In the genomic region with DNA sequence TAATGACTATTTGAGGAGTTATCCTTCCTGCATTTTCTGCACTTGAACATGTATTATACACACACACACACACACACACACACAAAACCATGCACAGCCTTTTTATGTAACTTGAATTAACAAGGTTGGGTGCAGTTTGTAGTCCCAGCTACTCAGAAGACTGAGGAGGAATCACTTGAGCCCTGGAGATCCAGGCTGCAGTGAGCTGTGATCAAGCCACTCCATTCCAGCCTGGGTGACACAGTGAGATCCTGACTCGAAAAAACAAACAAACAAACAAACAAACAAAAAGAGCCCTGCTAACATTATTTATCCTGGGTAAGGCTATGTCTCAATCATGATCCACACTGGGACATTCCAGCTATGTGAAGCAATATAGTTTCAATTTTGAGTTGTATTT, we compare ENCODE assay signal across 13 cellular contexts.
DNase-seq lines count a peak whose midpoint lies in the region; ATAC-seq, FAIRE-seq and TF ChIP-seq lines count a peak whose summit lies in the region.
"Had no signal": no experiment of that assay in that cellular context is flagged by ENCODE, and none has a peak within 500 bp of the region (broad histone marks: within the 10 kb centered on the region; RNA-seq: fewer than 3 reads in every experiment).

No MANE protein-coding gene starts in this region.

- peaks cover 3% of the 10 kb centered on the region; the same call in 1 of the 2 replicates for H3K9me1 ChIP-seq in IMR-90 (ENCODE audit: insufficient read depth, low read length)

- no peak overlapping the region for H2AK9ac ChIP-seq in IMR-90 (replicated peaks; ENCODE audit: low read depth, low read length, poor library complexity)

- peaks cover 14% of the 10 kb centered on the region for H3F3A ChIP-seq in smooth muscle cell (ENCODE audit: low read depth)

- WGBS in IMR-90 (ENCODE audit: extremely low coverage in 2 of 2, insufficient read length in 1 of 2), 2 experiments: no CpG with 5 or more reads among the region's 1 CpG
- WGBS in smooth muscle cell (ENCODE audit: low lambda C conversion rate): 54% methylated on average over 1 of the region's 1 CpG

- H3K9me3 ChIP-seq in IMR-90 (ENCODE audit: control insufficient read depth, insufficient read depth, low read length) (no peaks in the 10 kb centered on the region), astrocyte (ENCODE audit: insufficient read depth, low read depth, low read length) (no peaks in the 10 kb centered on the region), smooth muscle cell (replicated peaks; ENCODE audit: low read depth) (no peaks in the 10 kb centered on the region), right atrium auricular region (no peaks in the 10 kb centered on the region)

- peak overlapping the region in 1 of 2 experiments; percentile 62; a peak in 1 of 4 replicates for H4K8ac ChIP-seq in IMR-90 (ENCODE audit: low read depth in 2 of 2, low read length in 2 of 2)

- ATAC-seq in IMR-90 (ENCODE audit: low read depth): no peak
- no peak for ATAC-seq in HG03135 (IDR thresholded peaks at IDR 0.05; ENCODE audit: unreplicated experiment)
- no peak for ATAC-seq in activated CD4-positive, alpha-beta T cell treated with anti-CD3 and anti-CD28 coated beads for 36 hours

- no TSS peak for BruUV-seq in IMR-90 (replicated peaks; lab: Mats Ljungman, UMichigan)

- peaks cover 2% of the 10 kb centered on the region for H3K9me3 Mint-ChIP-seq in astrocyte (ENCODE audit: unreplicated experiment)
- H3K9me3 Mint-ChIP-seq in activated CD4-positive, alpha-beta T cell treated with anti-CD3 and anti-CD28 coated beads for 36 hours (ENCODE audit: low read depth): no peaks in the 10 kb centered on the region
- H3K9me3 Mint-ChIP-seq: CD8-positive, alpha-beta memory T cell had no signal

- H2BK5ac ChIP-seq in IMR-90 (ENCODE audit: low read depth, low read length, poor library complexity, severe bottlenecking): no peak overlapping the region

- H3K18ac ChIP-seq in IMR-90 (ENCODE audit: low read depth, low read length): peak overlapping the region; percentile 60; the same call in 1 of the 2 replicates

- peak overlapping the region; percentile 38; the same call in 1 of the 2 replicates for H4K91ac ChIP-seq in IMR-90 (ENCODE audit: insufficient read depth, low read depth, low read length)

- no peaks in the 10 kb centered on the region for H3K27me3 Mint-ChIP-seq in astrocyte (ENCODE audit: low read depth, unreplicated experiment)
- no peaks in the 10 kb centered on the region for H3K27me3 Mint-ChIP-seq in activated CD4-positive, alpha-beta T cell treated with anti-CD3 and anti-CD28 coated beads for 36 hours
- H3K27me3 Mint-ChIP-seq: CD8-positive, alpha-beta memory T cell had no signal

- no peak overlapping the region for H2AFZ ChIP-seq in IMR-90 (replicated peaks; ENCODE audit: low read length, poor library complexity)
- H2AFZ ChIP-seq in astrocyte (ENCODE audit: low read depth, low read length): no peak overlapping the region
- no peak overlapping the region for H2AFZ ChIP-seq in smooth muscle cell (ENCODE audit: low read depth)

- dilution Hi-C loops in IMR-90 (cut with HindIII; ENCODE audit: low sequenced_read_pairs, unreplicated experiment): no loop called here

- no peak overlapping the region for H2BK120ac ChIP-seq in IMR-90 (ENCODE audit: low read depth, low read length)

- CTCF ChIA-PET in IMR-90 (lab: Yijun Ruan, JAX): interaction anchor here (0.6 kb wide), 1 partner anchor 31 kb away, joined by 3 read pairs; no protein-coding TSS in a partner anchor
- CTCF ChIA-PET in activated CD4-positive, alpha-beta T cell treated with anti-CD3 and anti-CD28 coated beads for 36 hours (lab: Charles Lee): interaction anchor here (1.3 kb wide), 1 partner anchor 11 kb away, joined by 3 read pairs; no protein-coding TSS in a partner anchor

- no peak overlapping the region for H3K14ac ChIP-seq in IMR-90 (replicated peaks; ENCODE audit: low read depth, low read length)

- 0 out of 2 replicates have a peak overlapping the region, but pooled peaks have one; percentile 11 for H3K23ac ChIP-seq in IMR-90 (ENCODE audit: low read depth, low read length)

- H3K4me1 Mint-ChIP-seq in astrocyte (ENCODE audit: low read depth, unreplicated experiment): peaks cover 36% of the 10 kb centered on the region
- H3K4me1 Mint-ChIP-seq in activated CD4-positive, alpha-beta T cell treated with anti-CD3 and anti-CD28 coated beads for 36 hours: peaks cover 2% of the 10 kb centered on the region

- no peak overlapping the region for H3K56ac ChIP-seq in IMR-90 (ENCODE audit: extremely low read depth, insufficient read depth, low read length)

- H4K5ac ChIP-seq in IMR-90 (ENCODE audit: low read depth, low read length): peak overlapping the region; percentile 68

- intact Hi-C loops in IMR-90 (cut with micrococcal nuclease): no loop called here
- intact Hi-C loops in activated CD4-positive, alpha-beta T cell treated with anti-CD3 and anti-CD28 coated beads for 36 hours (cut with DNase I, micrococcal nuclease): no loop called here

- TF ChIP-seq RAD21 in IMR-90 (IDR thresholded peaks at IDR 0.05; ENCODE audit: low read length): no peak

- H3K27ac ChIP-seq in IMR-90 (ENCODE audit: insufficient read depth, low read length): no peak overlapping the region
- peak overlapping the region; percentile 51 for H3K27ac ChIP-seq in astrocyte (ENCODE audit: low read depth, low read length)
- H3K27ac ChIP-seq in smooth muscle cell (ENCODE audit: low read depth): peak overlapping the region; percentile 93
- no peak overlapping the region for H3K27ac ChIP-seq in right atrium auricular region

- no peak for FAIRE-seq in astrocyte (lab: Jason Lieb, UNC)
- FAIRE-seq: H1 had no signal

- POLR2A ChIA-PET in IMR-90 (lab: Charles Lee; ENCODE audit: unreplicated experiment): interaction anchor here (0.6 kb wide), 1 partner anchor 1818 kb away, joined by 3 read pairs; no protein-coding TSS in a partner anchor
- POLR2A ChIA-PET in activated CD4-positive, alpha-beta T cell treated with anti-CD3 and anti-CD28 coated beads for 36 hours (lab: Charles Lee): no interaction called here

- H3K79me2 ChIP-seq in astrocyte (ENCODE audit: insufficient read depth, low read length) (no peaks in the 10 kb centered on the region), smooth muscle cell (ENCODE audit: low read depth) (no peaks in the 10 kb centered on the region)

- H4K20me1 ChIP-seq in IMR-90 (ENCODE audit: insufficient read depth, low read length) (no peaks in the 10 kb centered on the region), astrocyte (ENCODE audit: insufficient read depth, low read length) (no peaks in the 10 kb centered on the region), smooth muscle cell (ENCODE audit: low read depth) (no peaks in the 10 kb centered on the region)

- no peak overlapping the region; the same call in 1 of the 2 replicates for H3K4ac ChIP-seq in IMR-90 (ENCODE audit: low read depth, low read length)

- peaks cover 9% of the 10 kb centered on the region for H3K36me3 Mint-ChIP-seq in astrocyte (ENCODE audit: low read depth, unreplicated experiment)
- H3K36me3 Mint-ChIP-seq in activated CD4-positive, alpha-beta T cell treated with anti-CD3 and anti-CD28 coated beads for 36 hours (ENCODE audit: low read depth): peaks cover 47% of the 10 kb centered on the region

- H2AK5ac ChIP-seq in IMR-90 (ENCODE audit: low read depth, low read length): peak overlapping the region; percentile 64

- H3K4me1 ChIP-seq in IMR-90 (ENCODE audit: control insufficient read depth, insufficient read depth, low read length) (peaks cover 13% of the 10 kb centered on the region), astrocyte (ENCODE audit: insufficient read depth, low read length) (peaks cover 10% of the 10 kb centered on the region), smooth muscle cell (ENCODE audit: low read depth) (peaks cover 16% of the 10 kb centered on the region), right atrium auricular region (peaks cover 0 to 2% of the 10 kb centered on the region in 2 donors)

- H2BK15ac ChIP-seq in IMR-90 (ENCODE audit: low read depth, low read length): peak overlapping the region; percentile 40; the same call in 1 of the 3 replicates

- no peak for TF ChIP-seq POLR2A in IMR-90 (IDR thresholded peaks at IDR 0.05; ENCODE audit: low read depth, low read length)

- H3K27ac Mint-ChIP-seq in astrocyte (ENCODE audit: unreplicated experiment): peak overlapping the region; percentile 81
- H3K27ac Mint-ChIP-seq in activated CD4-positive, alpha-beta T cell treated with anti-CD3 and anti-CD28 coated beads for 36 hours: no peak overlapping the region

- DNase-seq in IMR-90: no peak
- DNase-seq in astrocyte (ENCODE audit: low read depth): no peak
- DNase-seq in fibroblast of gingiva (ENCODE audit: low read depth): peak; percentile 26
- no peak for DNase-seq in smooth muscle cell (lab: John Stamatoyannopoulos, UW; ENCODE audit: unreplicated experiment)
- DNase-seq in activated CD4-positive, alpha-beta T cell treated with anti-CD3 and anti-CD28 coated beads for 36 hours: no peak
- DNase-seq in right atrium auricular region (ENCODE audit: low spot score): no peak
- DNase-seq: CD8-positive, alpha-beta memory T cell; KG1; NCI-H1105 treated with DMSO at 0.1 percent for 48 hours; NCI-H187 treated with DMSO at 0.1 percent for 48 hours; NCI-H510A treated with DMSO at 0.1 percent for 48 hours had no signal

- H3K4me2 ChIP-seq in IMR-90 (ENCODE audit: low read depth, low read length) (no peak overlapping the region), astrocyte (ENCODE audit: low read length) (peak overlapping the region; percentile 2), smooth muscle cell (peak overlapping the region; percentile 45)

- TF ChIP-seq CTCF in IMR-90 (conservative IDR thresholded peaks at IDR 0.05; ENCODE audit: low read depth, low read length) (no peak), astrocyte (IDR thresholded peaks at IDR 0.05; ENCODE audit: insufficient read depth, low read depth, low read length) (no peak), smooth muscle cell (IDR thresholded peaks at IDR 0.05; ENCODE audit: borderline replicate concordance, insufficient read depth, poor library complexity, severe bottlenecking) (no peak), right atrium auricular region (IDR thresholded peaks at IDR 0.05) (no peak)

- no peak overlapping the region for H3K9ac ChIP-seq in IMR-90 (ENCODE audit: low read depth, low read length)
- peak overlapping the region; percentile 33 for H3K9ac ChIP-seq in astrocyte (ENCODE audit: low read length)
- H3K9ac ChIP-seq in smooth muscle cell (ENCODE audit: low read depth): peak overlapping the region; percentile 73

- peak overlapping the region; percentile 15 for H3K4me3 Mint-ChIP-seq in astrocyte (ENCODE audit: unreplicated experiment)
- no peak overlapping the region for H3K4me3 Mint-ChIP-seq in activated CD4-positive, alpha-beta T cell treated with anti-CD3 and anti-CD28 coated beads for 36 hours
- H3K4me3 Mint-ChIP-seq: CD8-positive, alpha-beta memory T cell had no signal

- H3K36me3 ChIP-seq in IMR-90 (ENCODE audit: control insufficient read depth, insufficient read depth, low read length) (peaks cover 3% of the 10 kb centered on the region; the same call in 1 of the 2 replicates), astrocyte (ENCODE audit: insufficient read depth, low read length) (no peaks in the 10 kb centered on the region), smooth muscle cell (ENCODE audit: low read depth) (no peaks in the 10 kb centered on the region), right atrium auricular region (no peaks in the 10 kb centered on the region)

- no peak overlapping the region for H3K4me3 ChIP-seq in IMR-90 (ENCODE audit: insufficient read depth, low read depth, low read length)
- H3K4me3 ChIP-seq in astrocyte (ENCODE audit: insufficient read depth, low read depth, low read length): no peak overlapping the region
- no peak overlapping the region for H3K4me3 ChIP-seq in smooth muscle cell
- no peak overlapping the region for H3K4me3 ChIP-seq in right atrium auricular region

- in situ Hi-C loops in IMR-90 (cut with MboI; ENCODE audit: low sequenced_read_pairs): no loop called here

- H3K27me3 ChIP-seq in IMR-90 (ENCODE audit: control insufficient read depth, insufficient read depth, low read length) (no peaks in the 10 kb centered on the region), astrocyte (ENCODE audit: insufficient read depth, low read length) (no peaks in the 10 kb centered on the region), smooth muscle cell (ENCODE audit: low read depth) (no peaks in the 10 kb centered on the region), right atrium auricular region (no peaks in the 10 kb centered on the region)

- H3K79me1 ChIP-seq in IMR-90 (ENCODE audit: low read depth in 1 of 2, low read length in 2 of 2): no peaks in the 10 kb centered on the region; a peak in 1 of 4 replicates

- H2BK20ac ChIP-seq in IMR-90 (ENCODE audit: low read depth, low read length): no peak overlapping the region

Comparison
In these comparisons a context has a peak if more than half of its experiments do, and no peak if none do; other contexts are left out.
1. H3K27ac ChIP-seq: peak in astrocyte (single experiment) and smooth muscle cell (single experiment); none in IMR-90 (single experiment) and right atrium auricular region (0 of 2).